Comparison of ENCODE assay signal across 6 cellular contexts in the genomic region with DNA sequence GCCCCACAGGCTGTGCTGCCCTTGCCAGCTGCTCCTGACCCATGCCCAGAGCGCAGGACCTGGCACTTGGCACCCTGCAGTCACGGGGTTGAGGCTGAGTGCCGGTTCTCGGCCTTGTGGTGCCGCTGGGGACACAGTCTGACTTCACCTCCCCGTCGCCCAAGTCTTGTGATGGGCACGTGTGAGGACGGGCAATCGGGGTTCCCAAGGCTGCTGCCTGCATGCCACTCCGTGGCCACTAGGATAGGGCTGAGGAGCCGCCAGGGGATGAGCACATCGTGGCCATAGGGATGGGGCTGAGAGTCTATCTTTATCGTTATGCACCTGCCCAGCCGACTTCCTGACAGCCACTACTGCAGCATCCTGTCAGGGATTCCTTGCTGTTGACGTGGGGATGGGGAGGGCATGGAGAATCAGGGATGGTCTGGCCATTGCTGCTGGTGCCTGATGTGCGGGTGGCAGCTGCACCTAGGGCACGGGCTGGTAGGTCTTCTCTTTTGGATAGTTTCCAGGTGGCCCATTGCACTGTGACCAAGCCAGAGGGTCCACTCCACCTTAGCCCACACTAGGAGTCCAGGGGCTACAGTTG.
A peak's percentile ranks its signal among the peaks of the same experiment; 100 is the strongest.
DNase-seq lines count a peak whose midpoint lies in the region; ATAC-seq, FAIRE-seq and TF ChIP-seq lines count a peak whose summit lies in the region.
"Not testable (repeated sequence)": the region's sequence is repeated elsewhere in the genome, so short reads cannot be mapped to it uniquely, and the experiment has no call there.

No MANE protein-coding gene starts in this region.

- DNase-seq in H7: peak; percentile 8
- peak; percentile 77 for DNase-seq in chondrocyte (ENCODE audit: low spot score)
- peak; percentile 38 for DNase-seq in Right ventricle myocardium superior
- DNase-seq in kidney: peak; percentile 43
- DNase-seq in mucosa of descending colon: peak in 2 of 3 donors; percentile 22 to 24
- peak; percentile 63 for DNase-seq in sigmoid colon

- not testable (repeated sequence) for H3K4me3 ChIP-seq in H7 (ENCODE audit: insufficient read depth, low read depth, low read length); kidney (ENCODE audit: low read length in 2 of 2); mucosa of descending colon; sigmoid colon

- not testable (repeated sequence) for TF ChIP-seq POLR2A in sigmoid colon (IDR thresholded peaks at IDR 0.05)

- H3K9ac ChIP-seq in kidney (ENCODE audit: low read length in 2 of 2): not testable (repeated sequence)

- H3K27ac ChIP-seq in kidney (ENCODE audit: low read depth in 2 of 2, low read length in 2 of 2); sigmoid colon: not testable (repeated sequence)

- not testable (repeated sequence) for FAIRE-seq in kidney (lab: Jason Lieb, UNC)

- not testable (repeated sequence) for H3K36me3 ChIP-seq in H7 (replicated peaks; ENCODE audit: control insufficient read depth, insufficient read depth, low read length); kidney (ENCODE audit: control insufficient read depth in 1 of 2, insufficient read depth in 2 of 2, low read length in 2 of 2); mucosa of descending colon (ENCODE audit: low read depth); sigmoid colon

- H3K27me3 ChIP-seq in H7 (ENCODE audit: control insufficient read depth, insufficient read depth, low read length); sigmoid colon: not testable (repeated sequence)

- WGBS in sigmoid colon, 2 donors: 87 to 89% methylated on average over 18 of the region's 18 CpGs

- H3K27ac Mint-ChIP-seq in chondrocyte (ENCODE audit: unreplicated experiment): not testable (repeated sequence)

- not testable (repeated sequence) for TF ChIP-seq CTCF in chondrocyte (IDR thresholded peaks at IDR 0.05); kidney (IDR thresholded peaks at IDR 0.05; ENCODE audit: borderline replicate concordance, extremely low read depth, insufficient read depth); mucosa of descending colon (IDR thresholded peaks at IDR 0.05); sigmoid colon (IDR thresholded peaks at IDR 0.05)

- not testable (repeated sequence) for ATAC-seq in Right ventricle myocardium superior (ENCODE audit: poor library complexity); mucosa of descending colon

- not testable (repeated sequence) for H3K4me1 Mint-ChIP-seq in chondrocyte (ENCODE audit: low read depth)

- peaks cover 28% of the 10 kb centered on the region for H3K36me3 Mint-ChIP-seq in chondrocyte (ENCODE audit: low read depth)

- intact Hi-C loops in Right ventricle myocardium superior (cut with DNase I); kidney (cut with DNase I); mucosa of descending colon (cut with DNase I, micrococcal nuclease); sigmoid colon (cut with DNase I): not testable (repeated sequence)

- not testable (repeated sequence) for H3K4me1 ChIP-seq in kidney (ENCODE audit: control insufficient read depth in 1 of 2, insufficient read depth in 1 of 2, low read depth in 1 of 2, low read length in 2 of 2); mucosa of descending colon (ENCODE audit: low read depth); sigmoid colon

- H3K9me3 ChIP-seq in kidney (ENCODE audit: control insufficient read depth in 1 of 2, low read length in 2 of 2) (peaks cover 15 to 88% of the 10 kb centered on the region in 2 donors), mucosa of descending colon (peaks cover 100% of the 10 kb centered on the region), sigmoid colon (peaks cover 48 to 89% (median 74%) of the 10 kb centered on the region in 4 donors)

- TF ChIP-seq EP300 in sigmoid colon (IDR thresholded peaks at IDR 0.05): not testable (repeated sequence)

- H3K9me3 Mint-ChIP-seq in chondrocyte (ENCODE audit: low read depth): peaks cover 77% of the 10 kb centered on the region

- not testable (repeated sequence) for H3K27me3 Mint-ChIP-seq in chondrocyte (ENCODE audit: low read depth)

- not testable (repeated sequence) for H3K4me3 Mint-ChIP-seq in chondrocyte (ENCODE audit: unreplicated experiment)

Comparison
In these comparisons a context has a peak if more than half of its experiments do, and no peak if none do; other contexts are left out.
1. DNase-seq: peak in every context shown above with its lines; median percentile 77 in chondrocyte; 63 in sigmoid colon; 43 in kidney; 38 in Right ventricle myocardium superior; 23 in mucosa of descending colon; 8 in H7.